1 cellular context compared by ENCODE assay signal in genomic region chr16:87983416-87984097, GRCh38.
TF ChIP-seq lines count a peak whose summit lies in the region.

No MANE protein-coding gene starts in this region.

TF ChIP-seq in neural cell, 6 proteins besides CTCF, POLR2A, EP300 and RAD21:
- TF ChIP-seq SMC3 (conservative IDR thresholded peaks at IDR 0.05; ENCODE audit: poor library complexity): peak; percentile 69
